Comparison of ENCODE assay signal across 2 cellular contexts in genomic region chr5:108459661-108460170, GRCh38.
A peak's percentile ranks its signal among the peaks of the same experiment; 100 is the strongest.
TF ChIP-seq lines count a peak whose summit lies in the region.

No MANE protein-coding gene starts in this region.

TF ChIP-seq in neural cell, 6 proteins besides CTCF, POLR2A, EP300 and RAD21:
- TF ChIP-seq REST (IDR thresholded peaks at IDR 0.05; ENCODE audit: borderline replicate concordance) (no peak), POLR2AphosphoS5 (IDR thresholded peaks at IDR 0.05) (peak; percentile 55)

TF ChIP-seq in SK-N-SH treated with all-trans-retinoic acid at 6 μM for 48 hours, 23 proteins besides CTCF, POLR2A, EP300 and RAD21 (continued from another document):
- TF ChIP-seq ISL1 (CRISPR knock-in tag; IDR thresholded peaks at IDR 0.05), result no peak
- no peak for TF ChIP-seq SNAI2 (CRISPR knock-in tag; IDR thresholded peaks at IDR 0.05)
- no peak for TF ChIP-seq ZNF565 (CRISPR knock-in tag; conservative IDR thresholded peaks at IDR 0.05; ENCODE audit: low read depth)
- TF ChIP-seq ZNF70 (CRISPR knock-in tag; IDR thresholded peaks at IDR 0.05), result no peak
- no peak for TF ChIP-seq ZC3H10 (CRISPR knock-in tag; IDR thresholded peaks at IDR 0.05)
- no peak for TF ChIP-seq GLIS3 (CRISPR knock-in tag; IDR thresholded peaks at IDR 0.05)
- TF ChIP-seq ZNF8 (CRISPR knock-in tag; IDR thresholded peaks at IDR 0.05), result no peak
- no peak for TF ChIP-seq PPARA (CRISPR knock-in tag; IDR thresholded peaks at IDR 0.05; ENCODE audit: borderline replicate concordance)
- TF ChIP-seq RARB (CRISPR knock-in tag; IDR thresholded peaks at IDR 0.05), result no peak
- no peak for TF ChIP-seq CREB5 (CRISPR knock-in tag; IDR thresholded peaks at IDR 0.05; ENCODE audit: low read depth)
- TF ChIP-seq BACH2 (CRISPR knock-in tag; IDR thresholded peaks at IDR 0.05; ENCODE audit: borderline replicate concordance), result no peak
- no peak for TF ChIP-seq ZFP30 (CRISPR knock-in tag; IDR thresholded peaks at IDR 0.05)
- TF ChIP-seq ESRRG (CRISPR knock-in tag; IDR thresholded peaks at IDR 0.05), result no peak
- TF ChIP-seq TOX (CRISPR knock-in tag; IDR thresholded peaks at IDR 0.05; ENCODE audit: borderline replicate concordance), result no peak
- no peak for TF ChIP-seq OSR1 (CRISPR knock-in tag; IDR thresholded peaks at IDR 0.05)
